In genomic region chr11:126310229-126310991, GRCh38 we compare ENCODE assay signal across 8 cellular contexts. TPM values are rescaled to one million over a fixed set of nuclear protein-coding genes. Genes with fewer than 3 reads are reported as not detected.
DNase-seq lines count a peak whose midpoint lies in the region; ATAC-seq and TF ChIP-seq lines count a peak whose summit lies in the region.

No MANE protein-coding gene starts in this region.

- TF ChIP-seq POLR2A in stomach (IDR thresholded peaks at IDR 0.05): no peak

- POLR2A ChIA-PET in activated CD8-positive, alpha-beta T cell treated with anti-CD3 and anti-CD28 coated beads, Interleukin-2, amount 10 ng/mL, durations not matched to agents 7 days and 5 days (lab: Charles Lee): no interaction called here

- H3K18ac ChIP-seq in mesenchymal stem cell (ENCODE audit: low read depth in 1 of 2, low read length in 2 of 2): no peak overlapping the region

- TF ChIP-seq CTCF in endodermal cell (conservative IDR thresholded peaks at IDR 0.05): peak; percentile 95
- peak in 5 of 7 experiments; percentile 68 to 83 (median 76) for TF ChIP-seq CTCF in stomach (IDR thresholded peaks at IDR 0.05)

- H4K8ac ChIP-seq in mesenchymal stem cell (ENCODE audit: low read length): peak overlapping the region; percentile 29

- H3K23ac ChIP-seq in mesenchymal stem cell (ENCODE audit: low read length in 2 of 2): no peak overlapping the region

- H3K27me3 ChIP-seq in endodermal cell (ENCODE audit: control insufficient read depth, insufficient read depth, low read length, poor library complexity, severe bottlenecking) (no peaks in the 10 kb centered on the region), mesenchymal stem cell (ENCODE audit: control insufficient read depth in 1 of 2, insufficient read depth in 1 of 2, low read length in 2 of 2) (no peaks in the 10 kb centered on the region), stomach (no peaks in the 10 kb centered on the region)

- H2AFZ ChIP-seq in mesenchymal stem cell (ENCODE audit: low read depth, low read length): no peak overlapping the region

- peaks cover 4% of the 10 kb centered on the region for H3K4me1 ChIP-seq in endodermal cell (ENCODE audit: control insufficient read depth, insufficient read depth, low read length)
- H3K4me1 ChIP-seq in mesenchymal stem cell (ENCODE audit: control insufficient read depth, insufficient read depth, low read depth, low read length): peaks cover 4% of the 10 kb centered on the region
- H3K4me1 ChIP-seq in stomach: peaks cover 9 to 39% (median 14%) of the 10 kb centered on the region in 4 donors

- H3K4me2 ChIP-seq in mesenchymal stem cell (ENCODE audit: low read length, poor library complexity, severe bottlenecking): no peak overlapping the region

- H3K14ac ChIP-seq in mesenchymal stem cell (ENCODE audit: low read length in 2 of 2): no peak overlapping the region

- H2BK120ac ChIP-seq in mesenchymal stem cell (ENCODE audit: low read depth, low read length): no peak overlapping the region

- H3K4ac ChIP-seq in mesenchymal stem cell (ENCODE audit: low read depth in 1 of 2, low read length in 2 of 2): no peak overlapping the region

- TF ChIP-seq EP300 in stomach (IDR thresholded peaks at IDR 0.05): no peak

- no peak overlapping the region for H2BK5ac ChIP-seq in mesenchymal stem cell (ENCODE audit: low read depth, low read length, poor library complexity, severe bottlenecking)

- ATAC-seq in HG03103 (IDR thresholded peaks at IDR 0.05; ENCODE audit: low read depth, unreplicated experiment): peak; percentile 38
- ATAC-seq in activated CD8-positive, alpha-beta T cell treated with anti-CD3 and anti-CD28 coated beads, Interleukin-2, amount 10 ng/mL, durations not matched to agents 7 days and 5 days: peak; percentile 84

- intact Hi-C loops in stomach (cut with DNase I; ENCODE audit: low total_unique reads): loop anchor here (5.0 to 10.0 kb wide), 2 partner anchors 104 to 167 kb away; no protein-coding TSS in a partner anchor

- peaks cover 12% of the 10 kb centered on the region for H3K36me3 ChIP-seq in endodermal cell (ENCODE audit: control insufficient read depth, insufficient read depth, low read length)
- peaks cover 6 to 16% of the 10 kb centered on the region in 2 experiments for H3K36me3 ChIP-seq in mesenchymal stem cell (ENCODE audit: control insufficient read depth in 1 of 2, insufficient read depth in 2 of 2, low read depth in 1 of 2, low read length in 2 of 2)
- H3K36me3 ChIP-seq in stomach: peaks cover 0 to 42% (median 33%) of the 10 kb centered on the region in 4 donors

- no peak overlapping the region for H3K27ac ChIP-seq in endodermal cell (ENCODE audit: low read depth, low read length)
- H3K27ac ChIP-seq in mesenchymal stem cell (ENCODE audit: low read length, poor library complexity, severe bottlenecking): no peak overlapping the region
- H3K27ac ChIP-seq in stomach: peak overlapping the region in 2 of 5 donors; percentile 17 to 61

- H3K4me3 Mint-ChIP-seq in activated CD8-positive, alpha-beta T cell treated with anti-CD3 and anti-CD28 coated beads, Interleukin-2, amount 10 ng/mL, durations not matched to agents 7 days and 5 days: no peak overlapping the region
- H3K4me3 Mint-ChIP-seq in endodermal cell: no peak overlapping the region

- H3K9me3 ChIP-seq in endodermal cell (ENCODE audit: control insufficient read depth, low read length) (no peaks in the 10 kb centered on the region), mesenchymal stem cell (ENCODE audit: control insufficient read depth, low read length) (no peaks in the 10 kb centered on the region), stomach (no peaks in the 10 kb centered on the region)

- no peak overlapping the region for H2AK5ac ChIP-seq in mesenchymal stem cell (ENCODE audit: low read length, severe bottlenecking)

- H3K27me3 Mint-ChIP-seq in activated CD8-positive, alpha-beta T cell treated with anti-CD3 and anti-CD28 coated beads, Interleukin-2, amount 10 ng/mL, durations not matched to agents 7 days and 5 days (ENCODE audit: low read depth): no peaks in the 10 kb centered on the region
- H3K27me3 Mint-ChIP-seq in endodermal cell (ENCODE audit: insufficient read depth): no peaks in the 10 kb centered on the region

- H3K79me1 ChIP-seq in mesenchymal stem cell (replicated peaks; ENCODE audit: low read length, poor library complexity, severe bottlenecking): peaks cover 18% of the 10 kb centered on the region

- DNase-seq in SIG-M5 treated with dmso at 0.1 percent for 504 hours (lab: John Stamatoyannopoulos, UW; ENCODE audit: unreplicated experiment) (peak; percentile 61), SIG-M5 (lab: John Stamatoyannopoulos, UW) (no peak), NCI-H748 treated with DMSO at 0.1 percent for 48 hours (lab: John Stamatoyannopoulos, UW) (peak; percentile 11), endodermal cell (peak; percentile 92), mesenchymal stem cell (peak; percentile 80), stomach (peak; percentile 74)
- DNase-seq in activated CD8-positive, alpha-beta T cell treated with anti-CD3 and anti-CD28 coated beads, Interleukin-2, amount 10 ng/mL, durations not matched to agents 7 days and 5 days: peak; percentile 70

- CTCF ChIA-PET in activated CD8-positive, alpha-beta T cell treated with anti-CD3 and anti-CD28 coated beads, Interleukin-2, amount 10 ng/mL, durations not matched to agents 7 days and 5 days (lab: Charles Lee): interaction anchor here (0.6 to 9.0 kb wide), 26 partner anchors 8 to 173 kb away, joined by 3 to 80 read pairs (median 4); partner anchors contain the start of gene ST3GAL4

- H3K4me1 Mint-ChIP-seq in activated CD8-positive, alpha-beta T cell treated with anti-CD3 and anti-CD28 coated beads, Interleukin-2, amount 10 ng/mL, durations not matched to agents 7 days and 5 days (ENCODE audit: low read depth): peaks cover 31% of the 10 kb centered on the region
- peaks cover 11% of the 10 kb centered on the region for H3K4me1 Mint-ChIP-seq in endodermal cell

- no peak overlapping the region for H3K9ac ChIP-seq in endodermal cell (ENCODE audit: extremely low read depth, low read length, poor library complexity, severe bottlenecking)
- no peak overlapping the region for H3K9ac ChIP-seq in mesenchymal stem cell (ENCODE audit: low read length)

- no peak overlapping the region for H3K4me3 ChIP-seq in endodermal cell (ENCODE audit: low read length)
- H3K4me3 ChIP-seq in mesenchymal stem cell (ENCODE audit: insufficient read depth in 1 of 2, low read depth in 1 of 2, low read length in 2 of 2): no peak overlapping the region
- H3K4me3 ChIP-seq in stomach: no peak overlapping the region

- 67 to 68% methylated on average over 9 of the region's 9 CpGs for WGBS in endodermal cell (ENCODE audit: insufficient coverage in 1 of 2, insufficient read length in 1 of 2), 2 experiments
- WGBS in mesenchymal stem cell: 55% methylated on average over 9 of the region's 9 CpGs
- WGBS in stomach, 5 donors: 51 to 65% (median 62%) methylated on average over 9 of the region's 9 CpGs

- no peak overlapping the region for H3K27ac Mint-ChIP-seq in activated CD8-positive, alpha-beta T cell treated with anti-CD3 and anti-CD28 coated beads, Interleukin-2, amount 10 ng/mL, durations not matched to agents 7 days and 5 days
- no peak overlapping the region for H3K27ac Mint-ChIP-seq in endodermal cell

- no peak overlapping the region for H2BK15ac ChIP-seq in mesenchymal stem cell (ENCODE audit: low read depth, poor library complexity, severe bottlenecking)

- H3K9me3 Mint-ChIP-seq in activated CD8-positive, alpha-beta T cell treated with anti-CD3 and anti-CD28 coated beads, Interleukin-2, amount 10 ng/mL, durations not matched to agents 7 days and 5 days (ENCODE audit: insufficient read depth): no peaks in the 10 kb centered on the region
- no peaks in the 10 kb centered on the region for H3K9me3 Mint-ChIP-seq in endodermal cell

- H3K36me3 Mint-ChIP-seq in activated CD8-positive, alpha-beta T cell treated with anti-CD3 and anti-CD28 coated beads, Interleukin-2, amount 10 ng/mL, durations not matched to agents 7 days and 5 days (ENCODE audit: low read depth): peaks cover 46% of the 10 kb centered on the region
- peaks cover 26% of the 10 kb centered on the region for H3K36me3 Mint-ChIP-seq in endodermal cell (ENCODE audit: low read depth)

- H2BK12ac ChIP-seq in mesenchymal stem cell (ENCODE audit: low read length in 2 of 2): peak overlapping the region in 1 of 2 experiments; percentile 76

- H4K91ac ChIP-seq in mesenchymal stem cell (ENCODE audit: low read length): peak overlapping the region; percentile 1

RNA-seq across cellular contexts. Expression of gene DCPS, which starts 6.5 kb away (rescaled TPM):
- total RNA-seq in activated CD8-positive, alpha-beta T cell treated with anti-CD3 and anti-CD28 coated beads, Interleukin-2, amount 10 ng/mL, durations not matched to agents 7 days and 5 days: 10 to 100 TPM; 21.8 to 22.5 TPM
- total RNA-seq in endodermal cell: 10 to 100 TPM; 19.0 to 22.6 TPM
- 20.5 TPM for polyA plus RNA-seq in endodermal cell (2013, experiment 1 of 2)
- polyA plus RNA-seq in endodermal cell (2013, experiment 2 of 2): 19.2 TPM
- polyA plus RNA-seq in mesenchymal stem cell (2013, experiment 1 of 2): 13.0 TPM
- polyA plus RNA-seq in mesenchymal stem cell (2013, experiment 2 of 2): 12.5 TPM
- total RNA-seq in stomach: 10 to 100 TPM in 2 of 5 donors, 1 to 10 TPM in 3; 1.8 to 60.3 (median 5.9) TPM
- polyA plus RNA-seq in stomach: 10 to 100 TPM; 10.5 to 21.2 (median 14.7) TPM

RNA-seq across cellular contexts. Expression of gene TIRAP, which starts 27.5 kb away (rescaled TPM):
- 10 to 100 TPM; 15.3 to 15.4 TPM for total RNA-seq in activated CD8-positive, alpha-beta T cell treated with anti-CD3 and anti-CD28 coated beads, Interleukin-2, amount 10 ng/mL, durations not matched to agents 7 days and 5 days
- total RNA-seq in endodermal cell: 10 to 100 TPM in 1 of 2 donors, 1 to 10 TPM in 1; 9.2 to 11.4 TPM
- polyA plus RNA-seq in endodermal cell (2013, experiment 1 of 2): 5.8 TPM
- polyA plus RNA-seq in endodermal cell (2013, experiment 2 of 2): 5.9 TPM
- polyA plus RNA-seq in mesenchymal stem cell (2013, experiment 1 of 2): 8.4 TPM
- 7.2 TPM for polyA plus RNA-seq in mesenchymal stem cell (2013, experiment 2 of 2)
- 10 to 100 TPM in 3 of 5 donors, 1 to 10 TPM in 2; 5.1 to 86.2 (median 15.6) TPM for total RNA-seq in stomach
- polyA plus RNA-seq in stomach: 1 to 10 TPM; 3.7 to 6.6 (median 5.2) TPM

RNA-seq across cellular contexts. Expression of gene FOXRED1, which starts 41.5 kb away (rescaled TPM):
- 10 to 100 TPM; 46.5 to 50.4 TPM for total RNA-seq in activated CD8-positive, alpha-beta T cell treated with anti-CD3 and anti-CD28 coated beads, Interleukin-2, amount 10 ng/mL, durations not matched to agents 7 days and 5 days
- total RNA-seq in endodermal cell (10 to 100 TPM; 50.7 to 55.8 TPM), stomach (10 to 100 TPM in 4 of 5 donors, 1 to 10 TPM in 1; 5.4 to 26.3 (median 14.8) TPM)
- polyA plus RNA-seq in endodermal cell (2013, experiment 1 of 2): 42.8 TPM
- polyA plus RNA-seq in endodermal cell (2013, experiment 2 of 2): 32.7 TPM
- polyA plus RNA-seq in mesenchymal stem cell (2013, experiment 1 of 2): 8.0 TPM
- polyA plus RNA-seq in mesenchymal stem cell (2013, experiment 2 of 2): 7.7 TPM
- polyA plus RNA-seq in stomach: 10 to 100 TPM; 17.3 to 22.7 (median 18.9) TPM

RNA-seq across cellular contexts. Expression of gene SRPRA, which starts 41.7 kb away (rescaled TPM):
- 100 to 1,000 TPM in 1 of 2 experiments, 10 to 100 TPM in 1; 99.0 to 103 TPM for total RNA-seq in activated CD8-positive, alpha-beta T cell treated with anti-CD3 and anti-CD28 coated beads, Interleukin-2, amount 10 ng/mL, durations not matched to agents 7 days and 5 days
- total RNA-seq in endodermal cell (10 to 100 TPM; 68.4 to 79.2 TPM), stomach (100 to 1,000 TPM in 2 of 5 donors, 10 to 100 TPM in 3; 13.9 to 255 (median 63.7) TPM)
- 66.9 TPM for polyA plus RNA-seq in endodermal cell (2013, experiment 1 of 2)
- polyA plus RNA-seq in endodermal cell (2013, experiment 2 of 2): 59.0 TPM
- polyA plus RNA-seq in mesenchymal stem cell (2013, experiment 1 of 2): 68.9 TPM
- 68.3 TPM for polyA plus RNA-seq in mesenchymal stem cell (2013, experiment 2 of 2)
- 10 to 100 TPM; 26.4 to 49.3 (median 37.4) TPM for polyA plus RNA-seq in stomach

RNA-seq across cellular contexts. Expression of gene ST3GAL4, which starts 45.1 kb away (rescaled TPM):
- total RNA-seq in activated CD8-positive, alpha-beta T cell treated with anti-CD3 and anti-CD28 coated beads, Interleukin-2, amount 10 ng/mL, durations not matched to agents 7 days and 5 days: 10 to 100 TPM; 10.3 to 11.8 TPM
- 10 to 100 TPM; 16.5 to 21.5 TPM for total RNA-seq in endodermal cell
- 15.6 TPM for polyA plus RNA-seq in endodermal cell (2013, experiment 1 of 2)
- 13.3 TPM for polyA plus RNA-seq in endodermal cell (2013, experiment 2 of 2)
- polyA plus RNA-seq in mesenchymal stem cell (2013, experiment 1 of 2): 11.1 TPM
- 11.5 TPM for polyA plus RNA-seq in mesenchymal stem cell (2013, experiment 2 of 2)
- total RNA-seq in stomach: 10 to 100 TPM in 3 of 5 donors, 1 to 10 TPM in 1, not detected in 1; 9.9 to 31.0 (median 18.4) TPM
- 10 to 100 TPM; 12.5 to 26.0 (median 15.7) TPM for polyA plus RNA-seq in stomach
